ENCODE assay signal across 2 cellular contexts in genomic region chr1:17313910-17314309, GRCh38.
TF ChIP-seq lines count a peak whose summit lies in the region.

No MANE protein-coding gene starts in this region.

TF ChIP-seq in HEK293, 187 proteins besides CTCF, POLR2A, EP300 and RAD21:
- no peak for TF ChIP-seq ZNF391 (tag by site-specific recombination; IDR thresholded peaks at IDR 0.05; ENCODE audit: borderline replicate concordance, low read depth)
- TF ChIP-seq ZBTB7A (tag by site-specific recombination; IDR thresholded peaks at IDR 0.05; ENCODE audit: low read depth) = no peak
- TF ChIP-seq, protein P1, sequence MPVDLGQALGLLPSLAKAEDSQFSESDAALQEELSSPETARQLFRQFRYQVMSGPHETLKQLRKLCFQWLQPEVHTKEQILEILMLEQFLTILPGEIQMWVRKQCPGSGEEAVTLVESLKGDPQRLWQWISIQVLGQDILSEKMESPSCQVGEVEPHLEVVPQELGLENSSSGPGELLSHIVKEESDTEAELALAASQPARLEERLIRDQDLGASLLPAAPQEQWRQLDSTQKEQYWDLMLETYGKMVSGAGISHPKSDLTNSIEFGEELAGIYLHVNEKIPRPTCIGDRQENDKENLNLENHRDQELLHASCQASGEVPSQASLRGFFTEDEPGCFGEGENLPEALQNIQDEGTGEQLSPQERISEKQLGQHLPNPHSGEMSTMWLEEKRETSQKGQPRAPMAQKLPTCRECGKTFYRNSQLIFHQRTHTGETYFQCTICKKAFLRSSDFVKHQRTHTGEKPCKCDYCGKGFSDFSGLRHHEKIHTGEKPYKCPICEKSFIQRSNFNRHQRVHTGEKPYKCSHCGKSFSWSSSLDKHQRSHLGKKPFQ (tag by site-specific recombination; IDR thresholded peaks at IDR 0.05) = 0 out of 2 replicates have a peak, but pooled peaks have one; percentile 64
- no peak for TF ChIP-seq ZNF341 (tag by site-specific recombination; IDR thresholded peaks at IDR 0.05; ENCODE audit: low read depth)
- no peak for TF ChIP-seq ZNF521 (tag by site-specific recombination; IDR thresholded peaks at IDR 0.05)

TF ChIP-seq in H1, 55 proteins besides CTCF, POLR2A, EP300 and RAD21:
- TF ChIP-seq BCL11A (IDR thresholded peaks at IDR 0.05; ENCODE audit: low read depth in 2 of 2, low read length in 2 of 2) = no peak
- no peak for TF ChIP-seq FOSL1 (IDR thresholded peaks at IDR 0.05; ENCODE audit: insufficient read depth, low read depth, low read length)
